Comparison of ENCODE assay signal across 19 cellular contexts in genomic region chr14:99726538-99727095, GRCh38. TPM values are rescaled to one million over a fixed set of nuclear protein-coding genes. Genes with fewer than 3 reads are reported as not detected.
DNase-seq lines count a peak whose midpoint lies in the region; ATAC-seq and TF ChIP-seq lines count a peak whose summit lies in the region.
"Had no signal": no experiment of that assay in that cellular context is flagged by ENCODE, and none has a peak within 500 bp of the region (broad histone marks: within the 10 kb centered on the region; RNA-seq: fewer than 3 reads in every experiment).

No MANE protein-coding gene starts in this region.

- WGBS in right cardiac atrium: 72% methylated on average over 26 of the region's 26 CpGs

- no peaks in the 10 kb centered on the region for H3K36me3 ChIP-seq in osteoblast (ENCODE audit: insufficient read depth, low read length)
- H3K36me3 ChIP-seq: brain microvascular endothelial cell, heart left ventricle, neutrophil had no signal

- intact Hi-C loops in right cardiac atrium (cut with DNase I): no loop called here
- intact Hi-C loops in Right ventricle myocardium superior (cut with DNase I): no loop called here

- TF ChIP-seq CTCF in coronary artery (IDR thresholded peaks at IDR 0.05) (no peak), osteoblast (IDR thresholded peaks at IDR 0.05; ENCODE audit: extremely low read depth, low read depth, low read length) (no peak)

- no peak overlapping the region for H3K27ac ChIP-seq in right cardiac atrium (ENCODE audit: low read length)
- no peak overlapping the region for H3K27ac ChIP-seq in coronary artery
- H3K27ac ChIP-seq in osteoblast (ENCODE audit: low read depth, low read length): no peak overlapping the region
- H3K27ac ChIP-seq: brain microvascular endothelial cell, heart left ventricle, neutrophil had no signal

- H3K4me3 ChIP-seq in right cardiac atrium (ENCODE audit: low read length) (no peak overlapping the region), coronary artery (no peak overlapping the region), osteoblast (ENCODE audit: insufficient read depth, low read length) (no peak overlapping the region)
- H3K4me3 ChIP-seq: GM23338, heart left ventricle had no signal

- H3K4me1 ChIP-seq in right cardiac atrium (ENCODE audit: control insufficient read depth, insufficient read depth, low read length): no peaks in the 10 kb centered on the region
- H3K4me1 ChIP-seq in osteoblast (ENCODE audit: insufficient read depth, low read length): no peaks in the 10 kb centered on the region

- H3K4me2 ChIP-seq in osteoblast (ENCODE audit: insufficient read depth, low read length): no peak overlapping the region
- H3K4me2 ChIP-seq: GM23338 had no signal

- H3K9me3 ChIP-seq in right cardiac atrium (ENCODE audit: control insufficient read depth, low read length) (no peaks in the 10 kb centered on the region), osteoblast (ENCODE audit: low read depth, low read length) (no peaks in the 10 kb centered on the region)
- H3K9me3 ChIP-seq: heart left ventricle, neutrophil had no signal

- no peak for ATAC-seq in right cardiac atrium
- no peak for ATAC-seq in Right ventricle myocardium superior (ENCODE audit: poor library complexity)
- no peak for ATAC-seq in GM21717 (IDR thresholded peaks at IDR 0.05; ENCODE audit: unreplicated experiment)
- no peak for ATAC-seq in HG03175 (IDR thresholded peaks at IDR 0.05; ENCODE audit: unreplicated experiment)
- ATAC-seq: activated T-cell treated with anti-CD3 and anti-CD28 coated beads, Interleukin-2, amount 50 U/mL, for 72 hours; heart left ventricle had no signal

- no peaks in the 10 kb centered on the region for H3K79me2 ChIP-seq in osteoblast (ENCODE audit: insufficient read depth, low read length)

- no peaks in the 10 kb centered on the region for H4K20me1 ChIP-seq in osteoblast (ENCODE audit: insufficient read depth, low read length)

- H2AFZ ChIP-seq in osteoblast (ENCODE audit: low read length): no peak overlapping the region
- H2AFZ ChIP-seq: GM23338 had no signal

- no peaks in the 10 kb centered on the region for H3K27me3 ChIP-seq in right cardiac atrium (ENCODE audit: control insufficient read depth, insufficient read depth)
- no peaks in the 10 kb centered on the region for H3K27me3 ChIP-seq in osteoblast (ENCODE audit: insufficient read depth, low read length)
- H3K27me3 ChIP-seq: brain microvascular endothelial cell had no signal

- DNase-seq in right cardiac atrium: peak in 2 of 3 donors; percentile 43 to 44
- no peak for DNase-seq in Right ventricle myocardium superior
- DNase-seq in coronary artery (ENCODE audit: low spot score): peak; percentile 58
- DNase-seq in osteoblast (ENCODE audit: insufficient read length, low spot score, missing footprints): peak; percentile 38
- DNase-seq in Kasumi-1 (lab: John Stamatoyannopoulos, UW): no peak
- DNase-seq: activated T-cell treated with anti-CD3 and anti-CD28 coated beads, Interleukin-2, amount 50 U/mL, for 72 hours; brain microvascular endothelial cell; cortex of kidney; MM.1S; NCI-H1694; NCI-H774; SHP77 treated with DMSO at 0.1 percent for 48 hours; T-helper 1 cell had no signal

RNA-seq across cellular contexts. Expression of gene CYP46A1, which starts 42.5 kb away (rescaled TPM):
- total RNA-seq in right cardiac atrium (1 to 10 TPM; 5.7 to 9.2 (median 7.9) TPM), Right ventricle myocardium superior (3.0 TPM), osteoblast (0.36 and 0.59 TPM in 2 replicates)
- 5.8 TPM for polyA plus RNA-seq in right cardiac atrium
- polyA plus RNA-seq: CD8-positive, alpha-beta memory T cell had no signal

Comparison
In these comparisons a context has a peak if more than half of its experiments do, and no peak if none do; other contexts are left out.
1. DNase-seq: peak in right cardiac atrium (2 of 3), coronary artery (single experiment) and osteoblast (single experiment); none in Right ventricle myocardium superior (single experiment) and Kasumi-1 (0 of 2).